Comparison of ENCODE assay signal across 15 cellular contexts in genomic region chr7:37901890-37902524, GRCh38. TPM values are rescaled to one million over a fixed set of nuclear protein-coding genes. Genes with fewer than 3 reads are reported as not detected.
DNase-seq lines count a peak whose midpoint lies in the region; TF ChIP-seq lines count a peak whose summit lies in the region.
"Had no signal": no experiment of that assay in that cellular context is flagged by ENCODE, and none has a peak within 500 bp of the region (broad histone marks: within the 10 kb centered on the region; RNA-seq: fewer than 3 reads in every experiment).

No MANE protein-coding gene starts in this region.

- intact Hi-C loops in CD4-positive, alpha-beta memory T cell (cut with micrococcal nuclease), result no loop called here

- no peak overlapping the region for H3K4me2 ChIP-seq in mesenchymal stem cell (ENCODE audit: low read length, poor library complexity, severe bottlenecking)

- H3K27me3 Mint-ChIP-seq in CD4-positive, alpha-beta memory T cell, result peaks cover 6 to 9% of the 10 kb centered on the region in 2 donors
- H3K27me3 Mint-ChIP-seq: stimulated activated memory B cell treated with anti-CD40 and anti-IgM and Interleukin-4, amounts not matched to agents 10 μg/mL and 1 μg/mL and 100 μg/mL, for 72 hours had no signal

- no peak overlapping the region for H2BK15ac ChIP-seq in mesenchymal stem cell (ENCODE audit: low read depth, poor library complexity, severe bottlenecking)

- peak; percentile 22 for DNase-seq in COLO829 (ENCODE audit: low spot score)
- peak; percentile 68 for DNase-seq in NCI-H226
- DNase-seq in cardiac fibroblast (ENCODE audit: low read depth in 2 of 2), result peak; percentile 67 to 76
- peak; percentile 9 for DNase-seq in mesenchymal stem cell
- DNase-seq in RPMI8226, result no peak
- DNase-seq in caudate nucleus (lab: John Stamatoyannopoulos, UW), result no peak
- no peak for DNase-seq in stimulated activated CD4-positive, alpha-beta T cell treated with anti-CD3 and anti-CD28 coated beads, Interleukin-15, amount 100 ng/mL, for 24 hours
- no peak for DNase-seq in CD4-positive, alpha-beta memory T cell
- DNase-seq: activated CD4-positive, alpha-beta T cell treated with anti-CD3 and anti-CD28 coated beads for 4 hours; heart left ventricle; NCI-H1417 treated with DMSO at 0.1 percent for 48 hours had no signal

- WGBS in mesenchymal stem cell, result 93% methylated on average over 2 of the region's 2 CpGs

- POLR2A ChIA-PET in CD4-positive, alpha-beta memory T cell (lab: Charles Lee; ENCODE audit: partially characterized antibody), result no interaction called here

- no peaks in the 10 kb centered on the region for H3K36me3 Mint-ChIP-seq in CD4-positive, alpha-beta memory T cell
- H3K36me3 Mint-ChIP-seq: stimulated activated memory B cell treated with anti-CD40 and anti-IgM and Interleukin-4, amounts not matched to agents 10 μg/mL and 1 μg/mL and 100 μg/mL, for 72 hours had no signal

- H2BK5ac ChIP-seq in mesenchymal stem cell (ENCODE audit: low read depth, low read length, poor library complexity, severe bottlenecking), result no peak overlapping the region

- H3K27ac ChIP-seq in mesenchymal stem cell (ENCODE audit: low read length, poor library complexity, severe bottlenecking), result peak overlapping the region; percentile 28
- no peak overlapping the region for H3K27ac ChIP-seq in caudate nucleus (ENCODE audit: low read depth, low read length)
- H3K27ac ChIP-seq in CD4-positive, alpha-beta memory T cell (ENCODE audit: low read depth, low read length), result no peak overlapping the region
- H3K27ac ChIP-seq: heart left ventricle had no signal

- H2BK12ac ChIP-seq in mesenchymal stem cell (ENCODE audit: low read length in 2 of 2), result no peak overlapping the region

- no peak overlapping the region for H3K9ac ChIP-seq in mesenchymal stem cell (ENCODE audit: low read length)

- no peak overlapping the region for H3K27ac Mint-ChIP-seq in CD4-positive, alpha-beta memory T cell
- H3K27ac Mint-ChIP-seq: activated T-helper 2 cell treated with anti-CD3 and anti-CD28 coated beads, Interferon-gamma antibody, Interleukin-2, Interleukin-4, amounts not matched to agents 10 μg/mL and 5 μg/mL and 100 μg/mL, durations not matched to agents 14 hours and 24 hours and 36 hours; dendritic cell treated with granulocyte-macrophage colony-stimulating factor and Interleukin-4, amounts not matched to agents 40 ng/mL and 50 ng/mL, for 4 days; stimulated activated memory B cell treated with anti-CD40 and anti-IgM and Interleukin-4, amounts not matched to agents 10 μg/mL and 1 μg/mL and 100 μg/mL, for 72 hours had no signal

- H3K9me3 Mint-ChIP-seq in CD4-positive, alpha-beta memory T cell, result peaks cover 0 to 4% (median 0%) of the 10 kb centered on the region in 8 donors
- H3K9me3 Mint-ChIP-seq: activated T-helper 2 cell treated with anti-CD3 and anti-CD28 coated beads, Interferon-gamma antibody, Interleukin-2, Interleukin-4, amounts not matched to agents 10 μg/mL and 5 μg/mL and 100 μg/mL, durations not matched to agents 14 hours and 24 hours and 36 hours; dendritic cell treated with granulocyte-macrophage colony-stimulating factor and Interleukin-4, amounts not matched to agents 40 ng/mL and 50 ng/mL, for 4 days; stimulated activated memory B cell treated with anti-CD40 and anti-IgM and Interleukin-4, amounts not matched to agents 10 μg/mL and 1 μg/mL and 100 μg/mL, for 72 hours had no signal

- H3K23ac ChIP-seq in mesenchymal stem cell (ENCODE audit: low read length in 2 of 2), result no peak overlapping the region

- H3K9me3 ChIP-seq in mesenchymal stem cell (ENCODE audit: control insufficient read depth, low read length), result no peaks in the 10 kb centered on the region
- no peaks in the 10 kb centered on the region for H3K9me3 ChIP-seq in CD4-positive, alpha-beta memory T cell (ENCODE audit: control insufficient read depth in 1 of 2, low read length in 2 of 2)
- H3K9me3 ChIP-seq: heart left ventricle had no signal

- TF ChIP-seq CTCF in cardiac fibroblast (IDR thresholded peaks at IDR 0.05; ENCODE audit: low read depth, low read length), result no peak

- H2BK120ac ChIP-seq in mesenchymal stem cell (ENCODE audit: low read depth, low read length), result no peak overlapping the region

- no peak overlapping the region for H2AFZ ChIP-seq in mesenchymal stem cell (ENCODE audit: low read depth, low read length)

- H3K4me3 ChIP-seq in cardiac fibroblast (replicated peaks in 1 of 2; ENCODE audit: low read depth in 2 of 2, low read length in 2 of 2) (no peak overlapping the region), mesenchymal stem cell (ENCODE audit: insufficient read depth in 1 of 2, low read depth in 1 of 2, low read length in 2 of 2) (no peak overlapping the region)
- H3K4me3 ChIP-seq in CD4-positive, alpha-beta memory T cell (ENCODE audit: low read length in 2 of 2), result no peak overlapping the region
- H3K4me3 ChIP-seq: heart left ventricle had no signal

- no peak overlapping the region for H3K4me3 Mint-ChIP-seq in CD4-positive, alpha-beta memory T cell
- H3K4me3 Mint-ChIP-seq: CD14-positive monocyte; dendritic cell treated with granulocyte-macrophage colony-stimulating factor and Interleukin-4, amounts not matched to agents 40 ng/mL and 50 ng/mL, for 4 days; stimulated activated memory B cell treated with anti-CD40 and anti-IgM and Interleukin-4, amounts not matched to agents 10 μg/mL and 1 μg/mL and 100 μg/mL, for 72 hours had no signal

- H2AK5ac ChIP-seq in mesenchymal stem cell (ENCODE audit: low read length, severe bottlenecking), result peak overlapping the region; percentile 60

- no peak overlapping the region for H3K14ac ChIP-seq in mesenchymal stem cell (ENCODE audit: low read length in 2 of 2)

- no peak overlapping the region for H4K8ac ChIP-seq in mesenchymal stem cell (ENCODE audit: low read length)

- no peaks in the 10 kb centered on the region for H3K4me1 Mint-ChIP-seq in CD4-positive, alpha-beta memory T cell
- H3K4me1 Mint-ChIP-seq: stimulated activated memory B cell treated with anti-CD40 and anti-IgM and Interleukin-4, amounts not matched to agents 10 μg/mL and 1 μg/mL and 100 μg/mL, for 72 hours had no signal

- H3K4me1 ChIP-seq in mesenchymal stem cell (ENCODE audit: control insufficient read depth, insufficient read depth, low read depth, low read length), result peaks cover 8% of the 10 kb centered on the region
- no peaks in the 10 kb centered on the region for H3K4me1 ChIP-seq in CD4-positive, alpha-beta memory T cell (ENCODE audit: insufficient read depth, low read length)

- CTCF ChIA-PET in CD4-positive, alpha-beta memory T cell (lab: Charles Lee; ENCODE audit: partially characterized antibody), result interaction anchor here (0.7 to 2.4 kb wide), 3 partner anchors 156 to 433 kb away, joined by 3 to 5 read pairs (median 3); no protein-coding TSS in a partner anchor

- no peaks in the 10 kb centered on the region for H3K27me3 ChIP-seq in mesenchymal stem cell (ENCODE audit: control insufficient read depth in 1 of 2, insufficient read depth in 1 of 2, low read length in 2 of 2)
- H3K27me3 ChIP-seq in CD4-positive, alpha-beta memory T cell (ENCODE audit: insufficient read depth, low read length), result no peaks in the 10 kb centered on the region
- H3K27me3 ChIP-seq: heart left ventricle had no signal

- H3K79me1 ChIP-seq in mesenchymal stem cell (replicated peaks; ENCODE audit: low read length, poor library complexity, severe bottlenecking), result no peaks in the 10 kb centered on the region

- H3K18ac ChIP-seq in mesenchymal stem cell (ENCODE audit: low read depth in 1 of 2, low read length in 2 of 2), result no peak overlapping the region

- H4K91ac ChIP-seq in mesenchymal stem cell (ENCODE audit: low read length), result no peak overlapping the region

- H3K4ac ChIP-seq in mesenchymal stem cell (ENCODE audit: low read depth in 1 of 2, low read length in 2 of 2), result no peak overlapping the region

- H3K36me3 ChIP-seq in mesenchymal stem cell (ENCODE audit: control insufficient read depth in 1 of 2, insufficient read depth in 2 of 2, low read depth in 1 of 2, low read length in 2 of 2), result peaks cover 0 to 1% of the 10 kb centered on the region in 2 experiments
- H3K36me3 ChIP-seq in CD4-positive, alpha-beta memory T cell (ENCODE audit: insufficient read depth, low read length), result no peaks in the 10 kb centered on the region

RNA-seq across cellular contexts. Expression of gene SFRP4, which starts 14.6 kb away (rescaled TPM):
- polyA plus RNA-seq in mesenchymal stem cell (2013, experiment 1 of 2), result not detected
- polyA plus RNA-seq in mesenchymal stem cell (2013, experiment 2 of 2), result not detected
- not detected for total RNA-seq in CD4-positive, alpha-beta memory T cell
- polyA plus RNA-seq in CD4-positive, alpha-beta memory T cell, result not detected
- total RNA-seq: activated T-helper 2 cell treated with anti-CD3 and anti-CD28 coated beads, Interferon-gamma antibody, Interleukin-2, Interleukin-4, amounts not matched to agents 10 μg/mL and 5 μg/mL and 100 μg/mL, durations not matched to agents 14 hours and 24 hours and 36 hours had no signal
- polyA plus RNA-seq: CD14-positive monocyte had no signal

RNA-seq across cellular contexts. Expression of gene EPDR1, which starts 18.4 kb away (rescaled TPM):
- 5.9 TPM for polyA plus RNA-seq in mesenchymal stem cell (2013, experiment 1 of 2)
- 6.6 TPM for polyA plus RNA-seq in mesenchymal stem cell (2013, experiment 2 of 2)
- total RNA-seq in CD4-positive, alpha-beta memory T cell, result under 1 TPM; 0.19 to 0.41 TPM
- polyA plus RNA-seq in CD4-positive, alpha-beta memory T cell, result under 1 TPM; 0.32 to 0.37 TPM

RNA-seq across cellular contexts. Expression of gene NME8, which starts 53.6 kb away (rescaled TPM):
- polyA plus RNA-seq in mesenchymal stem cell (2013, experiment 1 of 2), result not detected
- not detected for polyA plus RNA-seq in mesenchymal stem cell (2013, experiment 2 of 2)
- total RNA-seq in CD4-positive, alpha-beta memory T cell, result not detected
- not detected for polyA plus RNA-seq in CD4-positive, alpha-beta memory T cell
- total RNA-seq: activated T-helper 2 cell treated with anti-CD3 and anti-CD28 coated beads, Interferon-gamma antibody, Interleukin-2, Interleukin-4, amounts not matched to agents 10 μg/mL and 5 μg/mL and 100 μg/mL, durations not matched to agents 14 hours and 24 hours and 36 hours had no signal
- polyA plus RNA-seq: heart left ventricle had no signal

Comparison
In these comparisons a context has a peak if more than half of its experiments do, and no peak if none do; other contexts are left out.
1. DNase-seq: peak in COLO829 (single experiment), NCI-H226 (single experiment), cardiac fibroblast (2 of 2) and mesenchymal stem cell (single experiment); none in RPMI8226 (single experiment), caudate nucleus (0 of 61), stimulated activated CD4-positive, alpha-beta T cell treated with anti-CD3 and anti-CD28 coated beads, Interleukin-15, amount 100 ng/mL, for 24 hours (single experiment) and CD4-positive, alpha-beta memory T cell (0 of 5).